In the genomic region with DNA sequence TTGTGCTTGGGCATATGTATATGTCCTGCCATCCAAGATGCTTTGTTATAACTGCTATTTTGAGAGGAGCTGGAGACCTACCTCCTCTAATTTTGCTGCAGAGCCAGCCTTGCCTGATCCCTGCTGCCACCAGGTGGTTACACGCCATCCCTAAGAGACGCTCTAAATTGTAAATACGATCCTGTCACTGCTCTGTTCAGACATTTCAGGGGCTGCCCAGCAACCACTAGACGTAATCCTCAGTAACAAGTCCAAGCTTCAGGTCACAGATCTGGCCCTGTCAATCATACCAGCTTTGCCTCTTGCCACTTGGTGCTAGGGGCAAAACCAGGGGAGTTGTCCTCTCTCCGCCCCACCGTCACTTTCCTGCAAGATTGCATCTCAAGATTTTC, we compare ENCODE assay signal across 8 cellular contexts. TPM values are rescaled to one million over a fixed set of nuclear protein-coding genes. Genes with fewer than 3 reads are reported as not detected.
DNase-seq lines count a peak whose midpoint lies in the region; ATAC-seq, FAIRE-seq and TF ChIP-seq lines count a peak whose summit lies in the region.

No MANE protein-coding gene starts in this region.

- no peak overlapping the region for H3K4me3 ChIP-seq in OCI-LY7 (ENCODE audit: low read depth, low read length, poor library complexity, severe bottlenecking)
- no peak overlapping the region for H3K4me3 ChIP-seq in cardiac fibroblast (replicated peaks in 1 of 2; ENCODE audit: low read depth in 2 of 2, low read length in 2 of 2)
- no peak overlapping the region for H3K4me3 ChIP-seq in upper lobe of left lung

- no peak for TF ChIP-seq POLR2A in upper lobe of left lung (IDR thresholded peaks at IDR 0.05)

- H3K36me3 ChIP-seq in OCI-LY7 (ENCODE audit: insufficient read depth, low read length) (no peaks in the 10 kb centered on the region), upper lobe of left lung (no peaks in the 10 kb centered on the region)

- POLR2A ChIA-PET in OCI-LY7 (lab: Charles Lee): interaction anchor here (0.6 to 3.1 kb wide), 2 partner anchors 14 to 148 kb away, joined by 3 to 18 read pairs; no protein-coding TSS in a partner anchor

- H3K27ac ChIP-seq in OCI-LY7 (ENCODE audit: low read depth, low read length, poor library complexity, severe bottlenecking): no peak overlapping the region
- H3K27ac ChIP-seq in upper lobe of left lung: no peak overlapping the region

- peak overlapping the region; percentile 2; the same call in 1 of the 2 replicates for H3K4me2 ChIP-seq in OCI-LY7 (ENCODE audit: low read length)

- no peaks in the 10 kb centered on the region for H4K20me1 ChIP-seq in OCI-LY7 (ENCODE audit: insufficient read depth, low read length)

- ATAC-seq in GM21619 (IDR thresholded peaks at IDR 0.05; ENCODE audit: unreplicated experiment) (peak; percentile 66), upper lobe of left lung (ENCODE audit: low FRiP score in 2 of 2) (no peak)

- no peaks in the 10 kb centered on the region for H3K9me2 ChIP-seq in OCI-LY7 (ENCODE audit: insufficient read depth, low read length)

- WGBS in upper lobe of left lung, 2 donors: 35 to 51% methylated on average over 6 of the region's 6 CpGs

- DNase-seq in LHCN-M2 (ENCODE audit: low read depth): peak; percentile 44
- DNase-seq in OCI-LY7 (ENCODE audit: low spot score): peak; percentile 76
- DNase-seq in cardiac fibroblast (ENCODE audit: low read depth in 2 of 2): peak; percentile 29 to 35
- peak; percentile 16 to 51 for DNase-seq in lung microvascular endothelial cell (ENCODE audit: low read depth in 2 of 2)
- DNase-seq in upper lobe of left lung: no peak
- no peak for DNase-seq in stimulated activated CD4-positive, alpha-beta T cell treated with anti-CD3 and anti-CD28 coated beads, Interleukin-4, amount 100 ng/mL, for 1 hour

- peak overlapping the region; percentile 52; the same call in 1 of the 2 replicates for H2AFZ ChIP-seq in OCI-LY7 (ENCODE audit: low read length)

- no peak for TF ChIP-seq EP300 in upper lobe of left lung (IDR thresholded peaks at IDR 0.05)

- no peaks in the 10 kb centered on the region for H3K79me2 ChIP-seq in OCI-LY7 (ENCODE audit: insufficient read depth, low read depth, low read length)

- CTCF ChIA-PET in OCI-LY7 (lab: Charles Lee; ENCODE audit: unreplicated experiment): interaction anchor here (0.6 to 6.5 kb wide), 4 partner anchors 13 to 147 kb away, joined by 3 to 105 read pairs (median 3); no protein-coding TSS in a partner anchor

- no peaks in the 10 kb centered on the region for H3K9me3 ChIP-seq in OCI-LY7 (ENCODE audit: low read length)
- no peaks in the 10 kb centered on the region for H3K9me3 ChIP-seq in upper lobe of left lung

- H3K27me3 ChIP-seq in upper lobe of left lung: no peaks in the 10 kb centered on the region

- peak; percentile 3 for FAIRE-seq in G401.6 (lab: Jason Lieb, UNC)

- H3K4me1 ChIP-seq in OCI-LY7 (ENCODE audit: insufficient read depth, low read length, poor library complexity, severe bottlenecking) (peaks cover 7% of the 10 kb centered on the region), upper lobe of left lung (peaks cover 3 to 9% (median 5%) of the 10 kb centered on the region in 4 donors)

- TF ChIP-seq CTCF in OCI-LY7 (conservative IDR thresholded peaks at IDR 0.05; ENCODE audit: low read length) (peak; percentile 84), cardiac fibroblast (IDR thresholded peaks at IDR 0.05; ENCODE audit: low read depth, low read length) (peak; percentile 38), upper lobe of left lung (IDR thresholded peaks at IDR 0.05) (peak in 3 of 6 experiments; percentile 26 to 41 (median 27))

- intact Hi-C loops in OCI-LY7 (cut with micrococcal nuclease; ENCODE audit: unreplicated experiment): loop anchor here (1.0 to 5.0 kb wide), 2 partner anchors 80 to 147 kb away; a partner anchor contains a TSS

- BruUV-seq in OCI-LY7 (replicated peaks; lab: Mats Ljungman, UMichigan): no TSS peak

RNA-seq across cellular contexts. Expression of a gene that starts 32.9 kb away (rescaled TPM):
- total RNA-seq in LHCN-M2 (2014; rRNA removed): not detected in 2 replicates
- polyA plus RNA-seq in LHCN-M2 (2012): not detected
- total RNA-seq in OCI-LY7 (2014; rRNA removed; shearing (Covaris generic)): not detected in 2 replicates
- total RNA-seq in OCI-LY7 (2022): not detected in 2 replicates
- total RNA-seq in lung microvascular endothelial cell: not detected in 2 replicates
- total RNA-seq in upper lobe of left lung: 10 to 100 TPM in 1 of 6 donors, 1 to 10 TPM in 4, under 1 TPM in 1; 0.89 to 18.4 (median 3.8) TPM

RNA-seq across cellular contexts. Expression of a gene that starts 36.6 kb away (rescaled TPM):
- total RNA-seq in LHCN-M2 (2014; rRNA removed) (2.6 and 4.8 TPM in 2 replicates), OCI-LY7 (2022) (not detected in 2 replicates), lung microvascular endothelial cell (not detected in 2 replicates), upper lobe of left lung (under 1 TPM in 3 of 6 donors, not detected in 3; 0.10 to 0.30 (median 0.23) TPM)
- 9.4 TPM for polyA plus RNA-seq in LHCN-M2 (2012)
- total RNA-seq in OCI-LY7 (2014; rRNA removed; shearing (Covaris generic)): not detected in 2 replicates

Comparison
In these comparisons a context has a peak if more than half of its experiments do, and no peak if none do; other contexts are left out.
1. DNase-seq: peak in LHCN-M2 (single experiment), OCI-LY7 (single experiment), cardiac fibroblast (2 of 2) and lung microvascular endothelial cell (2 of 2); none in upper lobe of left lung (0 of 2) and stimulated activated CD4-positive, alpha-beta T cell treated with anti-CD3 and anti-CD28 coated beads, Interleukin-4, amount 100 ng/mL, for 1 hour (single experiment).